18 cellular contexts compared by ENCODE assay signal in genomic region chr1:209456878-209457277, GRCh38.
DNase-seq lines count a peak whose midpoint lies in the region; ATAC-seq, FAIRE-seq and TF ChIP-seq lines count a peak whose summit lies in the region.
"Had no signal": no experiment of that assay in that cellular context is flagged by ENCODE, and none has a peak within 500 bp of the region (broad histone marks: within the 10 kb centered on the region; RNA-seq: fewer than 3 reads in every experiment).

No MANE protein-coding gene starts in this region.

- no peaks in the 10 kb centered on the region for H3K36me3 Mint-ChIP-seq in brain
- no peaks in the 10 kb centered on the region for H3K36me3 Mint-ChIP-seq in activated T-helper 17 cell treated with anti-CD3 and anti-CD28 coated beads, Interleukin-2, amount 50 U/mL, for 72 hours (ENCODE audit: low read depth)
- H3K36me3 Mint-ChIP-seq: CD4-positive, CD25-positive, alpha-beta regulatory T cell; natural killer cell treated with Interleukin-12 subunit alpha and Interleukin-12 subunit beta and Interleukin-15 and Interleukin-18, amount 100 ng/mL, for 72 hours had no signal

- no peaks in the 10 kb centered on the region for H4K20me1 ChIP-seq in osteoblast (ENCODE audit: insufficient read depth, low read length)
- no peaks in the 10 kb centered on the region for H4K20me1 ChIP-seq in HepG2 (ENCODE audit: insufficient read depth, low read length)

- H3K9me3 ChIP-seq in osteoblast (ENCODE audit: low read depth, low read length) (no peaks in the 10 kb centered on the region), HepG2 (ENCODE audit: low read length) (peaks cover 17% of the 10 kb centered on the region)

- TF ChIP-seq EP300 in HepG2 (IDR thresholded peaks at IDR 0.05; ENCODE audit: low read depth in 2 of 2, low read length in 2 of 2) (no peak), HepG2 (CRISPR knock-in tag; IDR thresholded peaks at IDR 0.05; ENCODE audit: borderline replicate concordance) (no peak)

- TF ChIP-seq POLR2A in HepG2 (IDR thresholded peaks at IDR 0.05; ENCODE audit: insufficient read depth in 1 of 2, low read depth in 2 of 2, low read length in 2 of 2): no peak

- no peak for TF ChIP-seq RAD21 in HepG2 (CRISPR knock-in tag; IDR thresholded peaks at IDR 0.05)

- no peaks in the 10 kb centered on the region for H3K79me2 ChIP-seq in osteoblast (ENCODE audit: insufficient read depth, low read length)
- H3K79me2 ChIP-seq in HepG2 (ENCODE audit: insufficient read depth, low read length): no peaks in the 10 kb centered on the region

- peak overlapping the region in 1 of 5 experiments; percentile 5 for H3K4me3 Mint-ChIP-seq in brain
- no peak overlapping the region for H3K4me3 Mint-ChIP-seq in activated T-helper 17 cell treated with anti-CD3 and anti-CD28 coated beads, Interleukin-2, amount 50 U/mL, for 72 hours
- H3K4me3 Mint-ChIP-seq: activated CD4-positive, alpha-beta T cell treated with anti-CD3 and anti-CD28 coated beads, Interleukin-2, amount 10 ng/mL, durations not matched to agents 24 days and 14 days; activated naive CD8-positive, alpha-beta T cell treated with anti-CD3 and anti-CD28 coated beads, Interleukin-2, amount 50 U/mL, for 24 hours; CD4-positive, CD25-positive, alpha-beta regulatory T cell; HFFc6; natural killer cell treated with Interleukin-12 subunit alpha and Interleukin-12 subunit beta and Interleukin-15 and Interleukin-18, amount 100 ng/mL, for 72 hours had no signal

- POLR2A ChIA-PET in HepG2 (lab: Yijun Ruan, JAX): no interaction called here

- in situ Hi-C loops in HepG2 (cut with HindIII; ENCODE audit: extremely low pct_ligation_motif_present, low pct_unique_long_range_greater_than_20kb): no loop called here

- H2AFZ ChIP-seq in osteoblast (ENCODE audit: low read length): no peak overlapping the region
- no peak overlapping the region for H2AFZ ChIP-seq in HepG2 (ENCODE audit: low read length)

- H3K27me3 Mint-ChIP-seq in brain: peaks cover 5% of the 10 kb centered on the region
- H3K27me3 Mint-ChIP-seq in activated T-helper 17 cell treated with anti-CD3 and anti-CD28 coated beads, Interleukin-2, amount 50 U/mL, for 72 hours: peaks cover 43% of the 10 kb centered on the region

- peaks cover 0 to 18% (median 6%) of the 10 kb centered on the region in 5 experiments for H3K9me3 Mint-ChIP-seq in brain
- H3K9me3 Mint-ChIP-seq in activated T-helper 17 cell treated with anti-CD3 and anti-CD28 coated beads, Interleukin-2, amount 50 U/mL, for 72 hours: peaks cover 5% of the 10 kb centered on the region
- H3K9me3 Mint-ChIP-seq: natural killer cell treated with Interleukin-12 subunit alpha and Interleukin-12 subunit beta and Interleukin-15 and Interleukin-18, amount 100 ng/mL, for 72 hours had no signal

- CTCF ChIA-PET in HepG2 (lab: Yijun Ruan, JAX; ENCODE audit: low intra/inter-chr PET ratio, low total read pairs): no interaction called here

- no peak for ATAC-seq in activated T-helper 17 cell treated with anti-CD3 and anti-CD28 coated beads, Interleukin-2, amount 50 U/mL, for 72 hours (replicated peaks)
- no peak for ATAC-seq in HG03565 (IDR thresholded peaks at IDR 0.05; ENCODE audit: unreplicated experiment)
- no peak for ATAC-seq in HepG2
- ATAC-seq: activated naive CD8-positive, alpha-beta T cell treated with anti-CD3 and anti-CD28 coated beads, Interleukin-2, amount 50 U/mL, for 24 hours; natural killer cell treated with Interleukin-12 subunit alpha and Interleukin-12 subunit beta and Interleukin-15 and Interleukin-18, amount 100 ng/mL, for 72 hours; stimulated activated naive CD8-positive, alpha-beta T cell treated with anti-CD3 and anti-CD28 coated beads, Interleukin-15, Interleukin-2, amounts not matched to agents 100 U/mL and 50 U/mL, for 24 hours had no signal

- H3K4me1 Mint-ChIP-seq in brain: peaks cover 52% of the 10 kb centered on the region
- H3K4me1 Mint-ChIP-seq in activated T-helper 17 cell treated with anti-CD3 and anti-CD28 coated beads, Interleukin-2, amount 50 U/mL, for 72 hours: no peaks in the 10 kb centered on the region
- H3K4me1 Mint-ChIP-seq: activated CD4-positive, alpha-beta T cell treated with anti-CD3 and anti-CD28 coated beads, Interleukin-2, amount 10 ng/mL, durations not matched to agents 24 days and 14 days had no signal

- peak overlapping the region; percentile 46 to 95 (median 92) for H3K27ac Mint-ChIP-seq in brain
- H3K27ac Mint-ChIP-seq in activated T-helper 17 cell treated with anti-CD3 and anti-CD28 coated beads, Interleukin-2, amount 50 U/mL, for 72 hours: no peak overlapping the region
- H3K27ac Mint-ChIP-seq: activated CD4-positive, alpha-beta T cell treated with anti-CD3 and anti-CD28 coated beads, Interleukin-2, amount 10 ng/mL, durations not matched to agents 24 days and 14 days; activated naive CD8-positive, alpha-beta T cell treated with anti-CD3 and anti-CD28 coated beads, Interleukin-2, amount 50 U/mL, for 24 hours; CD4-positive, CD25-positive, alpha-beta regulatory T cell; HFFc6; natural killer cell treated with Interleukin-12 subunit alpha and Interleukin-12 subunit beta and Interleukin-15 and Interleukin-18, amount 100 ng/mL, for 72 hours had no signal

- H3K4me2 ChIP-seq in osteoblast (ENCODE audit: insufficient read depth, low read length) (no peak overlapping the region), HepG2 (ENCODE audit: low read depth, low read length) (no peak overlapping the region)

- H3K9ac ChIP-seq in HepG2 (ENCODE audit: insufficient read depth, low read depth, low read length): no peak overlapping the region

- 0% methylated on average over 1 of the region's 1 CpG for WGBS in HepG2 (ENCODE audit: low lambda C conversion rate)

- H3K36me3 ChIP-seq in osteoblast (ENCODE audit: insufficient read depth, low read length) (no peaks in the 10 kb centered on the region), HepG2 (replicated peaks in 1 of 2; ENCODE audit: control insufficient read depth in 1 of 2, insufficient read depth in 2 of 2, low read length in 2 of 2) (no peaks in the 10 kb centered on the region)

- peak; percentile 77 for DNase-seq in DMS79 treated with DMSO at 0.1 percent for 48 hours (lab: John Stamatoyannopoulos, UW)
- DNase-seq in NCI-H2107 (lab: John Stamatoyannopoulos, UW): peak; percentile 48
- DNase-seq in osteoblast (ENCODE audit: insufficient read length, low spot score, missing footprints): peak; percentile 22
- DNase-seq in HepG2 (ENCODE audit: low spot score): no peak
- DNase-seq in activated naive CD4-positive, alpha-beta T cell treated with anti-CD3 and anti-CD28 coated beads, Interleukin-2, amount 50 U/mL, for 16 hours: no peak
- DNase-seq: activated CD4-positive, alpha-beta T cell treated with anti-CD3 and anti-CD28 coated beads, Interleukin-2, amount 10 ng/mL, durations not matched to agents 24 days and 14 days; activated naive CD8-positive, alpha-beta T cell treated with anti-CD3 and anti-CD28 coated beads, Interleukin-2, amount 50 U/mL, for 24 hours; activated T-cell treated with anti-CD3 and anti-CD28 coated beads, Interleukin-2, amount 50 U/mL, for 1 hour; CD4-positive, CD25-positive, alpha-beta regulatory T cell; HFFc6; stimulated activated naive CD8-positive, alpha-beta T cell treated with anti-CD3 and anti-CD28 coated beads, Interleukin-15, Interleukin-2, amounts not matched to agents 100 U/mL and 50 U/mL, for 24 hours; T-helper 2 cell had no signal

- H3K27me3 ChIP-seq in osteoblast (ENCODE audit: insufficient read depth, low read length): no peaks in the 10 kb centered on the region
- no peaks in the 10 kb centered on the region; a peak in 1 of 5 replicates for H3K27me3 ChIP-seq in HepG2 (ENCODE audit: control insufficient read depth in 1 of 2, insufficient read depth in 2 of 2, low read length in 2 of 2)

- H3K27ac ChIP-seq in osteoblast (ENCODE audit: low read depth, low read length): no peak overlapping the region
- no peak overlapping the region for H3K27ac ChIP-seq in HepG2 (ENCODE audit: extremely low read length, insufficient read depth, low read length)
- H3K27ac ChIP-seq: RWPE1 had no signal

- no peak overlapping the region for H3K4me3 ChIP-seq in osteoblast (ENCODE audit: insufficient read depth, low read length)
- H3K4me3 ChIP-seq in HepG2 (replicated peaks in 1 of 3; ENCODE audit: insufficient read depth in 1 of 3, low read depth in 2 of 3, low read length in 3 of 3): no peak overlapping the region

- FAIRE-seq in HepG2 (lab: Jason Lieb, UNC): no peak
- FAIRE-seq: colon had no signal

- H3K4me1 ChIP-seq in osteoblast (ENCODE audit: insufficient read depth, low read length) (peaks cover 9% of the 10 kb centered on the region), HepG2 (ENCODE audit: insufficient read depth, low read length) (no peaks in the 10 kb centered on the region)

- intact Hi-C loops in HepG2 (cut with micrococcal nuclease; ENCODE audit: unreplicated experiment): no loop called here

- TF ChIP-seq CTCF in brain (conservative IDR thresholded peaks at IDR 0.05) (no peak), osteoblast (IDR thresholded peaks at IDR 0.05; ENCODE audit: extremely low read depth, low read depth, low read length) (no peak), HepG2 (CRISPR knock-in tag; IDR thresholded peaks at IDR 0.05) (no peak)

- BruUV-seq in HepG2 (replicated peaks; lab: Mats Ljungman, UMichigan): no TSS peak

TF ChIP-seq in HepG2, 621 proteins besides CTCF, POLR2A, EP300 and RAD21 (continues in another document):
- TF ChIP-seq ZNF512 (CRISPR knock-in tag; IDR thresholded peaks at IDR 0.05) (no peak), ZC3H4 (CRISPR knock-in tag; IDR thresholded peaks at IDR 0.05; ENCODE audit: borderline replicate concordance) (no peak), KDM5B (CRISPR knock-in tag; IDR thresholded peaks at IDR 0.05; ENCODE audit: borderline replicate concordance) (no peak)

Comparison
In these comparisons a context has a peak if more than half of its experiments do, and no peak if none do; other contexts are left out.
1. DNase-seq: peak in DMS79 treated with DMSO at 0.1 percent for 48 hours (single experiment), NCI-H2107 (single experiment) and osteoblast (single experiment); none in HepG2 (single experiment) and activated naive CD4-positive, alpha-beta T cell treated with anti-CD3 and anti-CD28 coated beads, Interleukin-2, amount 50 U/mL, for 16 hours (single experiment).